1 cellular context compared by ENCODE assay signal in the genomic region with DNA sequence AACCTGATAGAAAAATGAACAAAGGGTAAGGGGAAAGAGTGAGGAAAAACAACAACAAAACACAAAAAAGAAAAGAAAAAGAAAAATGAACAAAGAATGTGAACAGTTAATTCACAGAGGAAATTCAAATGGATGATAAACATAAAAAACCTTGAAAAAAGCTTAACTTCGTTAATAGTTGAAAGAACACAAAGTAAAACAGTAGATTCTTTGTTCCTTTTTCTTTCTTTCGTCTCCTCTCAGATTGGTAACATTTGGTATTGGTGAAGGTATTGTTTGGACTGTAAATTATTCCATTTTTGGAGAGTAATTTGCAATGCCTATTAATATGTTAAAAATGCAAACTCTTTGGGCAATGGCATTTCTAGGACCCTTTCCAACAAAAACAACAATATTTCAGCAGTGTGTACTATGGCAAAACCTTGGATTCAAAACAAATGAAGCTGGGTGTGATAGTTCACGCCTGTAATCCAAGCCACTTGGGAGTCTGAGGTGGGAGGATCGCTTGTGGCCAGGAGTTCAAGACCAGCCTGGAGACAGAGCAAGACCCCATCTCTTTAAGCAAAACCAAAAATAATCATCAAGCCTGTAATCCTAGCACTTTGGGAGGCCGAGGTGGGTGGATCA.
TF ChIP-seq lines count a peak whose summit lies in the region.

No MANE protein-coding gene starts in this region.

TF ChIP-seq in GM23338, 12 proteins besides CTCF, POLR2A, EP300 and RAD21:
- TF ChIP-seq ZNF331 (CRISPR knock-in tag; IDR thresholded peaks at IDR 0.05; ENCODE audit: low read depth) (no peak), STAT1 (IDR thresholded peaks at IDR 0.05; ENCODE audit: unreplicated experiment) (no peak), POLR2AphosphoS5 (IDR thresholded peaks at IDR 0.05; ENCODE audit: low read depth) (no peak), NANOG (IDR thresholded peaks at IDR 0.05; ENCODE audit: borderline replicate concordance) (no peak), EZH2phosphoT487 (IDR thresholded peaks at IDR 0.05; ENCODE audit: unreplicated experiment) (no peak)
